In genomic region chr5:128662998-128663397, GRCh38 we compare ENCODE assay signal across 25 cellular contexts.
DNase-seq lines count a peak whose midpoint lies in the region; ATAC-seq, FAIRE-seq and TF ChIP-seq lines count a peak whose summit lies in the region.
"Had no signal": no experiment of that assay in that cellular context is flagged by ENCODE, and none has a peak within 500 bp of the region (broad histone marks: within the 10 kb centered on the region; RNA-seq: fewer than 3 reads in every experiment).

No MANE protein-coding gene starts in this region.

- H3K9me3 ChIP-seq in A549 = no peaks in the 10 kb centered on the region
- no peaks in the 10 kb centered on the region for H3K9me3 ChIP-seq in K562 (replicated peaks; ENCODE audit: control insufficient read depth, insufficient read depth, low read depth, low read length)
- H3K9me3 ChIP-seq: BE2C, BLaER1 had no signal

- no peak overlapping the region for H3K4me2 ChIP-seq in A549
- no peak overlapping the region for H3K4me2 ChIP-seq in K562 (ENCODE audit: insufficient read depth, low read length)
- H3K4me2 ChIP-seq: BLaER1 had no signal

- ATAC-seq in A549 = no peak
- no peak for ATAC-seq in K562
- no peak for ATAC-seq in GM19455 (IDR thresholded peaks at IDR 0.05; ENCODE audit: unreplicated experiment)
- ATAC-seq: GM12878 had no signal

- no peak overlapping the region for H3K27ac ChIP-seq in A549
- H3K27ac ChIP-seq in K562 (ENCODE audit: extremely low read depth, low read depth, low read length) = no peak overlapping the region
- H3K27ac ChIP-seq: BLaER1 had no signal

- TF ChIP-seq RAD21 in A549 (conservative IDR thresholded peaks at IDR 0.05 in 1 of 2, IDR thresholded peaks at IDR 0.05 in 1 of 2) (no peak), K562 (CRISPR knock-in tag; conservative IDR thresholded peaks at IDR 0.05 in 1 of 2, IDR thresholded peaks at IDR 0.05 in 1 of 2) (no peak)

- no peak for TF ChIP-seq POLR2A in A549 (IDR thresholded peaks at IDR 0.05; ENCODE audit: low read length)
- TF ChIP-seq POLR2A in K562 (conservative IDR thresholded peaks at IDR 0.05) = no peak

- no TSS peak for BruUV-seq in K562 (replicated peaks; lab: Mats Ljungman, UMichigan)

- no peaks in the 10 kb centered on the region for H3K36me3 ChIP-seq in K562 (ENCODE audit: control insufficient read depth, insufficient read depth, low read length)
- H3K36me3 ChIP-seq: BE2C, BLaER1 had no signal

- H3K4me1 ChIP-seq in A549 (no peaks in the 10 kb centered on the region), K562 (replicated peaks in 1 of 2; ENCODE audit: control insufficient read depth in 2 of 2, insufficient read depth in 2 of 2, low read length in 2 of 2) (no peaks in the 10 kb centered on the region)
- H3K4me1 ChIP-seq: BE2C, BLaER1 had no signal

- H3K9ac ChIP-seq in K562 (ENCODE audit: insufficient read depth in 1 of 2, low read depth in 2 of 2, low read length in 2 of 2) = no peak overlapping the region
- H3K9ac ChIP-seq: BLaER1 had no signal

- H3K4me3 ChIP-seq in A549 = no peak overlapping the region
- no peak overlapping the region for H3K4me3 ChIP-seq in K562
- H3K4me3 ChIP-seq: BLaER1, GM12878 had no signal

- CTCF ChIA-PET in A549 (lab: Yijun Ruan, JAX) (no interaction called here), K562 (lab: Yijun Ruan, JAX; ENCODE audit: low intra/inter-chr PET ratio) (no interaction called here)

- intact Hi-C loops in K562 (cut with micrococcal nuclease) = no loop called here

- in situ Hi-C loops in K562 (cut with MboI) = no loop called here

- DNase-seq in A549 (ENCODE audit: low read depth in 1 of 2, low spot score in 1 of 2) (no peak), K562 (ENCODE audit: extremely low read depth in 1 of 4, low spot score in 3 of 4) (no peak), NCI-H524 (lab: John Stamatoyannopoulos, UW) (no peak)
- no peak for DNase-seq in activated CD4-positive, CD25-positive, alpha-beta regulatory T cell (lab: John Stamatoyannopoulos, UW)
- DNase-seq: 8988T; ACHN; BE2C; C1 segment of cervical spinal cord; CD4-positive, alpha-beta memory T cell; CD4-positive, CD25-positive, alpha-beta regulatory T cell; CD8-positive, alpha-beta memory T cell; COR-L47; DMS 273 treated with DMSO at 0.1 percent for 48 hours; DMS153; DMS53; DMS79; DND-41; EL; GDM1 had no signal

- H2AFZ ChIP-seq in K562 (ENCODE audit: low read depth, low read length) = no peak overlapping the region

- POLR2A ChIA-PET in A549 (lab: Yijun Ruan, JAX) = no interaction called here
- POLR2A ChIA-PET in K562 (lab: Yijun Ruan, JAX) = no interaction called here

- no peak for TF ChIP-seq CTCF in A549 (IDR thresholded peaks at IDR 0.05)
- no peak for TF ChIP-seq CTCF in K562 (IDR thresholded peaks at IDR 0.05 in 2 of 3, conservative IDR thresholded peaks at IDR 0.05 in 1 of 3; ENCODE audit: insufficient read depth in 2 of 3, low read depth in 1 of 3, low read length in 3 of 3)

- no peaks in the 10 kb centered on the region for H3K79me2 ChIP-seq in K562 (ENCODE audit: control insufficient read depth, insufficient read depth, low read length)

- no peaks in the 10 kb centered on the region for H3K9me1 ChIP-seq in K562 (ENCODE audit: control insufficient read depth, insufficient read depth, low read length)

- H4K20me1 ChIP-seq in K562 (replicated peaks; ENCODE audit: control insufficient read depth, insufficient read depth, low read length) = no peaks in the 10 kb centered on the region
- H4K20me1 ChIP-seq: BLaER1 had no signal

- WGBS in A549 (ENCODE audit: missing lambda C conversion rate) = 32% methylated on average over 2 of the region's 2 CpGs
- 0% methylated on average over 2 of the region's 2 CpGs for WGBS in K562 (ENCODE audit: insufficient coverage, low coverage, missing lambda C conversion rate)

- no peak for TF ChIP-seq EP300 in A549 (IDR thresholded peaks at IDR 0.05)
- TF ChIP-seq EP300 in K562 (IDR thresholded peaks at IDR 0.05; ENCODE audit: low read length) = no peak

- FAIRE-seq in A204.1 (lab: Jason Lieb, UNC) (peak; percentile 74), A549 (lab: Jason Lieb, UNC) (no peak), K562 (lab: Jason Lieb, UNC) (no peak)
- FAIRE-seq: GM12878, GM12892, GM18507 had no signal

- H3K27me3 ChIP-seq in K562 (ENCODE audit: control insufficient read depth in 2 of 2, insufficient read depth in 2 of 2, low read length in 2 of 2) = no peaks in the 10 kb centered on the region
- H3K27me3 ChIP-seq: BE2C, BLaER1 had no signal

TF ChIP-seq in A549, 52 proteins besides CTCF, POLR2A, EP300 and RAD21:
- TF ChIP-seq POLR2AphosphoS2 (conservative IDR thresholded peaks at IDR 0.05; ENCODE audit: low read length) (no peak), CEBPB (IDR thresholded peaks at IDR 0.05) (no peak), MAFK (IDR thresholded peaks at IDR 0.05; ENCODE audit: partially characterized antibody) (peak; percentile 83)

TF ChIP-seq in K562, 482 proteins besides CTCF, POLR2A, EP300 and RAD21:
- TF ChIP-seq ZNF316 (IDR thresholded peaks at IDR 0.05) = peak; percentile 83
- TF ChIP-seq MAFF (IDR thresholded peaks at IDR 0.05; ENCODE audit: low read length) = peak; percentile 47; the same call in 1 of the 2 replicates
- TF ChIP-seq C11orf30 (IDR thresholded peaks at IDR 0.05; ENCODE audit: low read depth) = peak; percentile 50; the same call in 1 of the 2 replicates
- TF ChIP-seq TOE1 (IDR thresholded peaks at IDR 0.05; ENCODE audit: borderline replicate concordance) = no peak
- TF ChIP-seq TOE1 (CRISPR knock-in tag; IDR thresholded peaks at IDR 0.05; ENCODE audit: borderline replicate concordance, low read depth) = no peak
- TF ChIP-seq EWSR1 (IDR thresholded peaks at IDR 0.05; ENCODE audit: borderline replicate concordance, low read depth, partially characterized antibody) = no peak
- no peak for TF ChIP-seq ZNF639 (CRISPR knock-in tag; conservative IDR thresholded peaks at IDR 0.05 in 1 of 2, IDR thresholded peaks at IDR 0.05 in 1 of 2)
- no peak for TF ChIP-seq RFX5 (IDR thresholded peaks at IDR 0.05; ENCODE audit: low read depth, low read length)
- peak; percentile 62 for TF ChIP-seq MAFG (tag; conservative IDR thresholded peaks at IDR 0.05)
- TF ChIP-seq MBD2 (IDR thresholded peaks at IDR 0.05; ENCODE audit: borderline replicate concordance, low read depth) = no peak
- TF ChIP-seq LCOR (CRISPR knock-in tag; IDR thresholded peaks at IDR 0.05) = no peak
- peak; percentile 62; the same call in 1 of the 2 replicates for TF ChIP-seq MAFK (IDR thresholded peaks at IDR 0.05; ENCODE audit: low read length)
TF ChIP-seq in K562: peak in this region for 5.
